ENCODE assay signal across 8 cellular contexts in genomic region chr6:28161410-28162079, GRCh38. TPM values are rescaled to one million over a fixed set of nuclear protein-coding genes. Genes with fewer than 3 reads are reported as not detected.
DNase-seq lines count a peak whose midpoint lies in the region; ATAC-seq and TF ChIP-seq lines count a peak whose summit lies in the region.

No MANE protein-coding gene starts in this region.

- TF ChIP-seq POLR2A in right lobe of liver (IDR thresholded peaks at IDR 0.05), result no peak

- TF ChIP-seq CTCF in GM12875 (IDR thresholded peaks at IDR 0.05; ENCODE audit: borderline replicate concordance, insufficient read depth, low read depth, low read length) (no peak), right lobe of liver (IDR thresholded peaks at IDR 0.05) (no peak)

- ATAC-seq in HG02759 (IDR thresholded peaks at IDR 0.05; ENCODE audit: unreplicated experiment) (peak; percentile 99), right lobe of liver (peak; percentile 71 to 96 (median 87)), GM21619 (IDR thresholded peaks at IDR 0.05; ENCODE audit: unreplicated experiment) (no peak)

- H3K4me1 Mint-ChIP-seq in activated CD4-positive, alpha-beta T cell treated with anti-CD3 and anti-CD28 coated beads, Interleukin-2, amount 10 ng/mL, durations not matched to agents 7 days and 5 days, result peaks cover 16% of the 10 kb centered on the region
- H3K4me1 Mint-ChIP-seq in dendritic cell treated with granulocyte-macrophage colony-stimulating factor and Interleukin-4, amounts not matched to agents 40 ng/mL and 50 ng/mL, for 4 days (ENCODE audit: low read depth), result peaks cover 11% of the 10 kb centered on the region

- peaks cover 31% of the 10 kb centered on the region for H3K9me3 Mint-ChIP-seq in activated CD4-positive, alpha-beta T cell treated with anti-CD3 and anti-CD28 coated beads, Interleukin-2, amount 10 ng/mL, durations not matched to agents 7 days and 5 days
- H3K9me3 Mint-ChIP-seq in dendritic cell treated with granulocyte-macrophage colony-stimulating factor and Interleukin-4, amounts not matched to agents 40 ng/mL and 50 ng/mL, for 4 days, result peaks cover 15% of the 10 kb centered on the region

- no peaks in the 10 kb centered on the region for H3K9me3 ChIP-seq in right lobe of liver

- H3K36me3 Mint-ChIP-seq in activated CD4-positive, alpha-beta T cell treated with anti-CD3 and anti-CD28 coated beads, Interleukin-2, amount 10 ng/mL, durations not matched to agents 7 days and 5 days (ENCODE audit: low read depth), result peaks cover 55% of the 10 kb centered on the region
- peaks cover 38% of the 10 kb centered on the region for H3K36me3 Mint-ChIP-seq in dendritic cell treated with granulocyte-macrophage colony-stimulating factor and Interleukin-4, amounts not matched to agents 40 ng/mL and 50 ng/mL, for 4 days (ENCODE audit: low read depth)

- peak overlapping the region; percentile 65 for H3K4me3 Mint-ChIP-seq in activated CD4-positive, alpha-beta T cell treated with anti-CD3 and anti-CD28 coated beads, Interleukin-2, amount 10 ng/mL, durations not matched to agents 7 days and 5 days
- H3K4me3 Mint-ChIP-seq in dendritic cell treated with granulocyte-macrophage colony-stimulating factor and Interleukin-4, amounts not matched to agents 40 ng/mL and 50 ng/mL, for 4 days, result peak overlapping the region; percentile 73

- H3K36me3 ChIP-seq in right lobe of liver, result no peaks in the 10 kb centered on the region

- H3K27ac Mint-ChIP-seq in activated CD4-positive, alpha-beta T cell treated with anti-CD3 and anti-CD28 coated beads, Interleukin-2, amount 10 ng/mL, durations not matched to agents 7 days and 5 days, result peak overlapping the region; percentile 61
- peak overlapping the region; percentile 78 for H3K27ac Mint-ChIP-seq in dendritic cell treated with granulocyte-macrophage colony-stimulating factor and Interleukin-4, amounts not matched to agents 40 ng/mL and 50 ng/mL, for 4 days

- 28% methylated on average over 7 of the region's 32 CpGs for WGBS in right lobe of liver (ENCODE audit: insufficient coverage, low coverage, low lambda C conversion rate, missing lambda C conversion rate)

- CTCF ChIA-PET in activated CD4-positive, alpha-beta T cell treated with anti-CD3 and anti-CD28 coated beads, Interleukin-2, amount 10 ng/mL, durations not matched to agents 7 days and 5 days (lab: Charles Lee), result interaction anchor here (0.8 to 1.2 kb wide), 2 partner anchors 9 to 11 kb away, joined by 3 to 4 read pairs; no protein-coding TSS in a partner anchor

- peak overlapping the region; percentile 48 for H3K4me3 ChIP-seq in GM12875 (ENCODE audit: low read depth, low read length)
- H3K4me3 ChIP-seq in right lobe of liver, result peak overlapping the region; percentile 31 to 52 (median 39)

- no peaks in the 10 kb centered on the region for H3K27me3 ChIP-seq in right lobe of liver

- H3K27me3 Mint-ChIP-seq in activated CD4-positive, alpha-beta T cell treated with anti-CD3 and anti-CD28 coated beads, Interleukin-2, amount 10 ng/mL, durations not matched to agents 7 days and 5 days, result peaks cover 2% of the 10 kb centered on the region
- peaks cover 2% of the 10 kb centered on the region for H3K27me3 Mint-ChIP-seq in dendritic cell treated with granulocyte-macrophage colony-stimulating factor and Interleukin-4, amounts not matched to agents 40 ng/mL and 50 ng/mL, for 4 days

- H3K4me1 ChIP-seq in right lobe of liver, result peaks cover 0 to 5% (median 0%) of the 10 kb centered on the region in 4 donors

- POLR2A ChIA-PET in activated CD4-positive, alpha-beta T cell treated with anti-CD3 and anti-CD28 coated beads, Interleukin-2, amount 10 ng/mL, durations not matched to agents 7 days and 5 days (lab: Charles Lee), result interaction anchor here (0.7 to 0.9 kb wide), 2 partner anchors 25 to 174 kb away, joined by 3 to 7 read pairs; partner anchors contain the start of gene ZSCAN31

- H3K27ac ChIP-seq in right lobe of liver, result no peak overlapping the region

- intact Hi-C loops in dendritic cell treated with granulocyte-macrophage colony-stimulating factor and Interleukin-4, amounts not matched to agents 40 ng/mL and 50 ng/mL, for 4 days (cut with micrococcal nuclease), result no loop called here
- intact Hi-C loops in right lobe of liver (cut with DNase I), result no loop called here

- peak; percentile 91 for DNase-seq in NCI-H2227 (lab: John Stamatoyannopoulos, UW; ENCODE audit: unreplicated experiment)
- peak; percentile 81 for DNase-seq in activated CD4-positive, alpha-beta T cell treated with anti-CD3 and anti-CD28 coated beads, Interleukin-2, amount 10 ng/mL, durations not matched to agents 7 days and 5 days
- DNase-seq in right lobe of liver, result peak; percentile 63 to 74 (median 66)
- peak; percentile 85 for DNase-seq in stimulated activated CD4-positive, alpha-beta T cell treated with anti-CD3 and anti-CD28 coated beads, Interleukin-4, amount 100 ng/mL, for 4 hours

RNA-seq across cellular contexts. Expression of gene ZKSCAN8, which starts 19.9 kb away (rescaled TPM):
- 10 to 100 TPM; 18.6 to 22.2 TPM for total RNA-seq in activated CD4-positive, alpha-beta T cell treated with anti-CD3 and anti-CD28 coated beads, Interleukin-2, amount 10 ng/mL, durations not matched to agents 7 days and 5 days
- 1 to 10 TPM; 5.4 to 7.2 (median 6.8) TPM for total RNA-seq in right lobe of liver

RNA-seq across cellular contexts. Expression of gene ZSCAN16, which starts 37.1 kb away (rescaled TPM):
- total RNA-seq in activated CD4-positive, alpha-beta T cell treated with anti-CD3 and anti-CD28 coated beads, Interleukin-2, amount 10 ng/mL, durations not matched to agents 7 days and 5 days, result 1 to 10 TPM; 3.2 to 5.5 TPM
- total RNA-seq in right lobe of liver, result 1 to 10 TPM; 1.5 to 2.0 (median 1.7) TPM
